In the genomic region with DNA sequence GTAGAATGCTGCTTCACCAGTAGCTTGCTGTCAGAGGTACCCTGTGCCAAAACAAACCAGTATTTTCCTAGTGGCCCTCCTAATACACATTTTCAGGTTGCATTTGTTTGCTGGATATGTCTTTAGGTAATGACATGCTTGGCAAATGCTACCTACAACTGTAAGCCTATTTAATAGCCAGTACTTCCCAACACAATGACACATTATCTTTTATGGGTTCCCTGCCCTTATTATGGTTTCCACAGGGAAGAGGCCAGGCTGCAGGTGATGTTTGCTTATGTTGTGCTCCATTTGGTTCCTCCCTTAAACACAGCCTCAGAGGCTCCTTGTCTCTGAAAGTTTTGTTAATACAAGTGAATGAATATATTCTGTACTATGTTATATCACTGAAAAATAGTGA, we compare ENCODE assay signal across 19 cellular contexts. TPM values are rescaled to one million over a fixed set of nuclear protein-coding genes. Genes with fewer than 3 reads are reported as not detected.
A peak's percentile ranks its signal among the peaks of the same experiment; 100 is the strongest.
DNase-seq lines count a peak whose midpoint lies in the region; ATAC-seq and TF ChIP-seq lines count a peak whose summit lies in the region.
"Had no signal": no experiment of that assay in that cellular context is flagged by ENCODE, and none has a peak within 500 bp of the region (broad histone marks: within the 10 kb centered on the region; RNA-seq: fewer than 3 reads in every experiment).

No MANE protein-coding gene starts in this region.

- H3K9me3 Mint-ChIP-seq in activated CD4-positive, alpha-beta T cell treated with anti-CD3 and anti-CD28 coated beads, Interleukin-2, amount 10 ng/mL, durations not matched to agents 7 days and 5 days, result no peaks in the 10 kb centered on the region
- H3K9me3 Mint-ChIP-seq: activated CD4-positive, alpha-beta T cell treated with anti-CD3 and anti-CD28 coated beads, Interleukin-2, amount 10 ng/mL, durations not matched to agents 24 days and 14 days; brain; HFFc6; nephron had no signal

- no peaks in the 10 kb centered on the region for H3K36me3 Mint-ChIP-seq in activated CD4-positive, alpha-beta T cell treated with anti-CD3 and anti-CD28 coated beads, Interleukin-2, amount 10 ng/mL, durations not matched to agents 7 days and 5 days (ENCODE audit: low read depth)

- DNase-seq in DMS53 (lab: John Stamatoyannopoulos, UW) (peak; percentile 34), DMS53 treated with DMSO at 0.1 percent for 48 hours (lab: John Stamatoyannopoulos, UW; ENCODE audit: unreplicated experiment) (no peak), NCI-H2081 (lab: John Stamatoyannopoulos, UW) (peak; percentile 88 to 97), NCI-H526 (lab: John Stamatoyannopoulos, UW) (peak; percentile 95 to 96), mucosa of descending colon (peak in 1 of 3 donors; percentile 60), LoVo (ENCODE audit: low spot score) (no peak)
- DNase-seq in activated CD4-positive, CD25-positive, alpha-beta regulatory T cell (lab: John Stamatoyannopoulos, UW), result no peak
- DNase-seq in activated CD4-positive, alpha-beta T cell treated with anti-CD3 and anti-CD28 coated beads, Interleukin-2, amount 10 ng/mL, durations not matched to agents 7 days and 5 days, result no peak
- DNase-seq: activated CD4-positive, alpha-beta T cell treated with anti-CD3 and anti-CD28 coated beads, Interleukin-2, amount 10 ng/mL, durations not matched to agents 24 days and 14 days; activated CD8-positive, alpha-beta memory T cell treated with anti-CD3 and anti-CD28 coated beads, Interleukin-2, amount 50 U/mL, for 4 hours; HFFc6; NCI-H524; pancreas; PC-9; sigmoid colon; SJCRH30; uterus had no signal

- no peak overlapping the region for H3K4me3 ChIP-seq in mucosa of descending colon
- H3K4me3 ChIP-seq: pancreas, PC-9, sigmoid colon, SJCRH30, uterus had no signal

- no peak overlapping the region for H3K4me3 Mint-ChIP-seq in activated CD4-positive, alpha-beta T cell treated with anti-CD3 and anti-CD28 coated beads, Interleukin-2, amount 10 ng/mL, durations not matched to agents 7 days and 5 days
- H3K4me3 Mint-ChIP-seq: activated CD4-positive, alpha-beta T cell treated with anti-CD3 and anti-CD28 coated beads, Interleukin-2, amount 10 ng/mL, durations not matched to agents 24 days and 14 days; brain; HFFc6; nephron had no signal

- peak; percentile 98 for ATAC-seq in mucosa of descending colon

- TF ChIP-seq CTCF in mucosa of descending colon (IDR thresholded peaks at IDR 0.05), result no peak

- H3K27me3 Mint-ChIP-seq in activated CD4-positive, alpha-beta T cell treated with anti-CD3 and anti-CD28 coated beads, Interleukin-2, amount 10 ng/mL, durations not matched to agents 7 days and 5 days, result no peaks in the 10 kb centered on the region
- H3K27me3 Mint-ChIP-seq: brain had no signal

- no peaks in the 10 kb centered on the region for H3K36me3 ChIP-seq in mucosa of descending colon (ENCODE audit: low read depth)
- H3K36me3 ChIP-seq: pancreas, sigmoid colon, SJCRH30, uterus had no signal

- H3K27ac Mint-ChIP-seq in activated CD4-positive, alpha-beta T cell treated with anti-CD3 and anti-CD28 coated beads, Interleukin-2, amount 10 ng/mL, durations not matched to agents 7 days and 5 days, result no peak overlapping the region
- H3K27ac Mint-ChIP-seq: activated CD4-positive, alpha-beta T cell treated with anti-CD3 and anti-CD28 coated beads, Interleukin-2, amount 10 ng/mL, durations not matched to agents 24 days and 14 days; HFFc6; nephron had no signal

- CTCF ChIA-PET in activated CD4-positive, alpha-beta T cell treated with anti-CD3 and anti-CD28 coated beads, Interleukin-2, amount 10 ng/mL, durations not matched to agents 7 days and 5 days (lab: Charles Lee), result no interaction called here

- intact Hi-C loops in mucosa of descending colon (cut with DNase I, micrococcal nuclease), result no loop called here

- POLR2A ChIA-PET in activated CD4-positive, alpha-beta T cell treated with anti-CD3 and anti-CD28 coated beads, Interleukin-2, amount 10 ng/mL, durations not matched to agents 7 days and 5 days (lab: Charles Lee), result no interaction called here

- H3K4me1 Mint-ChIP-seq in activated CD4-positive, alpha-beta T cell treated with anti-CD3 and anti-CD28 coated beads, Interleukin-2, amount 10 ng/mL, durations not matched to agents 7 days and 5 days, result peaks cover 18% of the 10 kb centered on the region

- peaks cover 4% of the 10 kb centered on the region for H3K4me1 ChIP-seq in mucosa of descending colon (ENCODE audit: low read depth)
- H3K4me1 ChIP-seq: uterus had no signal

- H3K9me3 ChIP-seq in mucosa of descending colon, result no peaks in the 10 kb centered on the region
- H3K9me3 ChIP-seq: pancreas, sigmoid colon, SJCRH30, uterus had no signal

RNA-seq across cellular contexts. Expression of gene FRY, which starts 24.7 kb away (rescaled TPM):
- total RNA-seq in mucosa of descending colon, result 10 to 100 TPM in 2 of 3 donors, 1 to 10 TPM in 1; 9.2 to 38.5 (median 10.5) TPM
- total RNA-seq in activated CD4-positive, alpha-beta T cell treated with anti-CD3 and anti-CD28 coated beads, Interleukin-2, amount 10 ng/mL, durations not matched to agents 7 days and 5 days, result 10 to 100 TPM; 12.0 to 14.3 TPM

Comparison
In these comparisons a context has a peak if more than half of its experiments do, and no peak if none do; other contexts are left out.
1. DNase-seq: peak in DMS53 (single experiment), NCI-H2081 (2 of 2) and NCI-H526 (2 of 2); none in DMS53 treated with DMSO at 0.1 percent for 48 hours (single experiment), activated CD4-positive, CD25-positive, alpha-beta regulatory T cell (0 of 4), activated CD4-positive, alpha-beta T cell treated with anti-CD3 and anti-CD28 coated beads, Interleukin-2, amount 10 ng/mL, durations not matched to agents 7 days and 5 days (single experiment) and LoVo (single experiment).